16 cellular contexts compared by ENCODE assay signal in genomic region chr9:105458404-105458803, GRCh38. TPM values are rescaled to one million over a fixed set of nuclear protein-coding genes. Genes with fewer than 3 reads are reported as not detected.
A peak's percentile ranks its signal among the peaks of the same experiment; 100 is the strongest.
DNase-seq lines count a peak whose midpoint lies in the region; ATAC-seq, FAIRE-seq and TF ChIP-seq lines count a peak whose summit lies in the region.
"Had no signal": no experiment of that assay in that cellular context is flagged by ENCODE, and none has a peak within 500 bp of the region (broad histone marks: within the 10 kb centered on the region; RNA-seq: fewer than 3 reads in every experiment).

No MANE protein-coding gene starts in this region.

- H3K4ac ChIP-seq in H1 (replicated peaks; ENCODE audit: insufficient read length, low read depth, low read length): no peak overlapping the region

- H3K27ac ChIP-seq in H1 (ENCODE audit: low read depth, low read length): no peak overlapping the region
- H3K27ac ChIP-seq in right cardiac atrium (ENCODE audit: low read length): no peak overlapping the region

- no peak overlapping the region for H2BK120ac ChIP-seq in H1 (replicated peaks; ENCODE audit: low read depth, low read length)

- H2BK20ac ChIP-seq in H1 (ENCODE audit: low read length): 0 out of 2 replicates have a peak overlapping the region, but pooled peaks have one; percentile 9

- no peak for TF ChIP-seq EP300 in H1 (IDR thresholded peaks at IDR 0.05; ENCODE audit: borderline replicate concordance in 1 of 2, low read depth in 2 of 2, low read length in 2 of 2)

- intact Hi-C loops in right cardiac atrium (cut with DNase I): no loop called here

- peaks cover 12% of the 10 kb centered on the region for H3K79me1 ChIP-seq in H1 (ENCODE audit: low read depth, low read length)

- H4K91ac ChIP-seq in H1 (replicated peaks; ENCODE audit: insufficient read length, low read length): no peak overlapping the region

- H4K20me1 ChIP-seq in H1 (replicated peaks in 1 of 2; ENCODE audit: control insufficient read depth in 1 of 2, insufficient read depth in 2 of 2, low read length in 2 of 2): peaks cover 0 to 8% of the 10 kb centered on the region in 2 experiments

- no peak overlapping the region for H3K9ac ChIP-seq in H1 (replicated peaks in 1 of 4; ENCODE audit: extremely low read depth in 1 of 4, low read depth in 3 of 4, low read length in 3 of 4)

- H3K27me3 ChIP-seq in H1 (replicated peaks in 1 of 4; ENCODE audit: control insufficient read depth in 3 of 4, extremely low read depth in 1 of 4, insufficient read depth in 3 of 4, low read length in 3 of 4) (no peaks in the 10 kb centered on the region), right cardiac atrium (ENCODE audit: control insufficient read depth, insufficient read depth) (no peaks in the 10 kb centered on the region), BE2C (no peaks in the 10 kb centered on the region)

- DNase-seq in GM12891 (ENCODE audit: insufficient read length, low spot score) (no peak), NAMALWA (ENCODE audit: low spot score) (peak; percentile 24), H1 (ENCODE audit: low read depth in 1 of 2, low spot score in 2 of 2) (no peak), right cardiac atrium (no peak), BE2C (no peak), NCI-H1930 (lab: John Stamatoyannopoulos, UW) (no peak), SKM-1 (lab: John Stamatoyannopoulos, UW; ENCODE audit: unreplicated experiment) (no peak)
- DNase-seq: AML-193; Calu3; CD4-positive, alpha-beta T cell; MV-4-11; NCI-H146; NCI-H2107; NCI-H774; SIG-M5 had no signal

- H3K56ac ChIP-seq in H1 (replicated peaks; ENCODE audit: insufficient read length, low read depth, low read length): no peak overlapping the region

- no peak overlapping the region for H4K8ac ChIP-seq in H1 (ENCODE audit: extremely low read depth, insufficient read depth, low read length)

- peaks cover 0 to 77% of the 10 kb centered on the region in 2 experiments; a peak in 3 of 4 replicates for H3K79me2 ChIP-seq in H1 (ENCODE audit: control insufficient read depth in 1 of 2, insufficient read depth in 2 of 2, low read length in 2 of 2)

- TF ChIP-seq POLR2A in GM12891 (IDR thresholded peaks at IDR 0.05; ENCODE audit: low read depth, low read length) (no peak), H1 (IDR thresholded peaks at IDR 0.05; ENCODE audit: control extremely low read depth in 1 of 2, low read depth in 2 of 2, low read length in 2 of 2) (no peak)

- TF ChIP-seq RAD21 in H1 (IDR thresholded peaks at IDR 0.05 in 1 of 2, conservative IDR thresholded peaks at IDR 0.05 in 1 of 2; ENCODE audit: low read depth in 2 of 2, low read length in 2 of 2): no peak

- H2BK12ac ChIP-seq in H1 (ENCODE audit: low read depth, low read length): no peak overlapping the region

- no peaks in the 10 kb centered on the region for H3K9me3 ChIP-seq in H1 (ENCODE audit: insufficient read depth in 2 of 2, low read depth in 1 of 2, low read length in 1 of 2)
- no peaks in the 10 kb centered on the region for H3K9me3 ChIP-seq in right cardiac atrium (ENCODE audit: control insufficient read depth, low read length)
- no peaks in the 10 kb centered on the region; the same call in 1 of the 2 replicates for H3K9me3 ChIP-seq in BE2C

- H2AFZ ChIP-seq in H1 (ENCODE audit: low read length): no peak overlapping the region

- H3K4me2 ChIP-seq in H1 (ENCODE audit: insufficient read depth in 1 of 2, low read depth in 2 of 2, low read length in 2 of 2): peak overlapping the region in 1 of 2 experiments; percentile 27; a peak in 1 of 4 replicates

- TF ChIP-seq CTCF in H1 (IDR thresholded peaks at IDR 0.05; ENCODE audit: control extremely low read depth in 1 of 3, insufficient read depth in 1 of 3, low read depth in 1 of 3, low read length in 3 of 3): no peak
- TF ChIP-seq CTCF in BE2C (IDR thresholded peaks at IDR 0.05; ENCODE audit: low read depth, low read length): no peak

- H4K5ac ChIP-seq in H1 (ENCODE audit: insufficient read length, low read depth, low read length): no peak overlapping the region

- no peak overlapping the region; the same call in 1 of the 2 replicates for H2BK15ac ChIP-seq in H1 (ENCODE audit: low read length)

- peaks cover 0 to 12% (median 5%) of the 10 kb centered on the region in 4 experiments; a peak in 5 of 7 replicates for H3K4me1 ChIP-seq in H1 (replicated peaks in 1 of 4; ENCODE audit: control insufficient read depth in 3 of 4, insufficient read depth in 4 of 4, low read length in 3 of 4)
- H3K4me1 ChIP-seq in right cardiac atrium (ENCODE audit: control insufficient read depth, insufficient read depth, low read length): no peaks in the 10 kb centered on the region
- no peaks in the 10 kb centered on the region for H3K4me1 ChIP-seq in BE2C

- FAIRE-seq in GM12891 (lab: Jason Lieb, UNC) (no peak), H1 (lab: Jason Lieb, UNC) (peak; percentile 78)

- peak overlapping the region; percentile 49; the same call in 1 of the 2 replicates for H2BK5ac ChIP-seq in H1 (ENCODE audit: low read depth, low read length)

- H3K36me3 ChIP-seq in H1 (ENCODE audit: control insufficient read depth in 2 of 4, insufficient read depth in 4 of 4, low read length in 3 of 4) (no peaks in the 10 kb centered on the region; a peak in 1 of 8 replicates), BE2C (no peaks in the 10 kb centered on the region; the same call in 1 of the 2 replicates)

- no peak overlapping the region for H3K14ac ChIP-seq in H1 (ENCODE audit: insufficient read length)

- POLR2A ChIA-PET in H1 (lab: Charles Lee; ENCODE audit: partially characterized antibody): no interaction called here

- H2AK5ac ChIP-seq in H1 (ENCODE audit: low read depth, low read length): no peak overlapping the region

- H3K18ac ChIP-seq in H1 (ENCODE audit: extremely low read depth, low read length): no peak overlapping the region

- H3K23me2 ChIP-seq in H1 (ENCODE audit: low read depth, low read length): no peaks in the 10 kb centered on the region

- H3K4me3 ChIP-seq in H1 (ENCODE audit: extremely low read depth in 1 of 4, insufficient read depth in 2 of 4, low read depth in 3 of 4, low read length in 4 of 4) (no peak overlapping the region), right cardiac atrium (ENCODE audit: low read length) (no peak overlapping the region), BE2C (ENCODE audit: low read depth, low read length) (no peak overlapping the region)

- no peak overlapping the region for H3K23ac ChIP-seq in H1 (ENCODE audit: insufficient read length)

- ATAC-seq in right cardiac atrium: peak; percentile 29 to 53
- ATAC-seq: Panc1 had no signal

- CTCF ChIA-PET in H1 (lab: Charles Lee; ENCODE audit: partially characterized antibody): no interaction called here

- 77% methylated on average over 3 of the region's 3 CpGs; no CpG with 5 or more reads in 1 of the 2 experiments for WGBS in H1 (ENCODE audit: extremely low coverage in 1 of 2, insufficient coverage in 1 of 2, insufficient read length in 1 of 2, insufficient replicate concordance in 2 of 2, low coverage in 1 of 2, low lambda C conversion rate in 2 of 2, missing lambda C conversion rate in 1 of 2), 2 experiments
- WGBS in right cardiac atrium: 90% methylated on average over 3 of the region's 3 CpGs

TF ChIP-seq in GM12891, 5 proteins besides CTCF, POLR2A, EP300 and RAD21:
- TF ChIP-seq PAX5 (IDR thresholded peaks at IDR 0.05; ENCODE audit: insufficient read depth, low read length, severe bottlenecking): no peak
- peak; percentile 17; the same call in 1 of the 2 replicates for TF ChIP-seq SPI1 (IDR thresholded peaks at IDR 0.05; ENCODE audit: low read depth, low read length)

TF ChIP-seq in H1, 55 proteins besides CTCF, POLR2A, EP300 and RAD21:
- TF ChIP-seq SIN3A (conservative IDR thresholded peaks at IDR 0.05 in 1 of 2, IDR thresholded peaks at IDR 0.05 in 1 of 2; ENCODE audit: low read depth in 1 of 2, low read length in 2 of 2) (no peak), SP1 (IDR thresholded peaks at IDR 0.05; ENCODE audit: low read depth, low read length) (peak; percentile 51; the same call in 1 of the 2 replicates)

RNA-seq across cellular contexts. Expression of gene FSD1L, which starts 10.6 kb away (rescaled TPM):
- 6.7 TPM for polyA plus RNA-seq in GM12891 (2012; ENCODE audit: low read depth, missing spikeins)
- 4.8 and 6.2 TPM in 2 replicates for total RNA-seq in H1 (2021; fragmentation: NEBNext Ultra II Directional; extraction: Animal tissue kit (Norgen Biotek cat#: 25700))
- polyA plus RNA-seq in H1 (2011; rRNA removed) (0.46 and 0.91 TPM in 2 replicates), right cardiac atrium (1.0 TPM)
- 1.1 TPM for polyA plus RNA-seq in H1 (2011; cell fraction: cytosol; rRNA removed)
- polyA plus RNA-seq in H1 (2011; cell fraction: nucleus; rRNA removed): 1.5 TPM
- 1.7 to 4.0 TPM (median 2.2 TPM) in 4 replicates for polyA plus RNA-seq in H1 (2012, experiment 1 of 2)
- polyA plus RNA-seq in H1 (2012, experiment 2 of 2): 0.30 TPM
- polyA plus RNA-seq in H1 (2013, experiment 1 of 2): 2.2 TPM
- 1.8 TPM for polyA plus RNA-seq in H1 (2013, experiment 2 of 2)
- 3.8 and 4.1 TPM in 2 replicates for polyA minus RNA-seq in H1 (2011; rRNA and poly(A)+ RNA removed)
- polyA minus RNA-seq in H1 (2011; cell fraction: cytosol; rRNA and poly(A)+ RNA removed): 4.4 TPM
- polyA minus RNA-seq in H1 (2011; cell fraction: nucleus; rRNA and poly(A)+ RNA removed): 21.8 TPM
- 1 to 10 TPM; 2.9 to 5.3 (median 3.8) TPM for total RNA-seq in right cardiac atrium
- 2.3 TPM for polyA plus RNA-seq in BE2C (2012; ENCODE audit: insufficient read depth, insufficient read length, low read depth)
